Comparison of ENCODE assay signal across 1 cellular context in genomic region chr19:29605653-29606419, GRCh38.
TF ChIP-seq lines count a peak whose summit lies in the region.

TSS of gene POP4 (plus strand) at chr19:29606283. CDS start at chr19:29606319, 36 bp downstream.

TF ChIP-seq in HepG2, 621 proteins besides CTCF, POLR2A, EP300 and RAD21 (continued from another document and continues in another):
- TF ChIP-seq ZNF460 (CRISPR knock-in tag; IDR thresholded peaks at IDR 0.05; ENCODE audit: borderline replicate concordance), result no peak
- TF ChIP-seq FOXJ3 (CRISPR knock-in tag; IDR thresholded peaks at IDR 0.05; ENCODE audit: borderline replicate concordance), result no peak
- no peak for TF ChIP-seq ZNF326 (CRISPR knock-in tag; IDR thresholded peaks at IDR 0.05; ENCODE audit: borderline replicate concordance)
- TF ChIP-seq, protein P1, sequence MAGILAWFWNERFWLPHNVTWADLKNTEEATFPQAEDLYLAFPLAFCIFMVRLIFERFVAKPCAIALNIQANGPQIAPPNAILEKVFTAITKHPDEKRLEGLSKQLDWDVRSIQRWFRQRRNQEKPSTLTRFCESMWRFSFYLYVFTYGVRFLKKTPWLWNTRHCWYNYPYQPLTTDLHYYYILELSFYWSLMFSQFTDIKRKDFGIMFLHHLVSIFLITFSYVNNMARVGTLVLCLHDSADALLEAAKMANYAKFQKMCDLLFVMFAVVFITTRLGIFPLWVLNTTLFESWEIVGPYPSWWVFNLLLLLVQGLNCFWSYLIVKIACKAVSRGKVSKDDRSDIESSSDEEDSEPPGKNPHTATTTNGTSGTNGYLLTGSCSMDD (CRISPR knock-in tag; IDR thresholded peaks at IDR 0.05), result no peak
- TF ChIP-seq CCDC6 (CRISPR knock-in tag; IDR thresholded peaks at IDR 0.05), result no peak
- no peak for TF ChIP-seq JDP2 (CRISPR knock-in tag; IDR thresholded peaks at IDR 0.05; ENCODE audit: borderline replicate concordance)
- TF ChIP-seq NAIF1 (CRISPR knock-in tag; IDR thresholded peaks at IDR 0.05; ENCODE audit: borderline replicate concordance), result no peak
- TF ChIP-seq KLF6 (CRISPR knock-in tag; IDR thresholded peaks at IDR 0.05), result peak; percentile 52; the same call in 1 of the 2 replicates
- TF ChIP-seq MIER3 (CRISPR knock-in tag; IDR thresholded peaks at IDR 0.05; ENCODE audit: borderline replicate concordance), result peak; percentile 67; the same call in 1 of the 2 replicates
- TF ChIP-seq, protein P2, sequence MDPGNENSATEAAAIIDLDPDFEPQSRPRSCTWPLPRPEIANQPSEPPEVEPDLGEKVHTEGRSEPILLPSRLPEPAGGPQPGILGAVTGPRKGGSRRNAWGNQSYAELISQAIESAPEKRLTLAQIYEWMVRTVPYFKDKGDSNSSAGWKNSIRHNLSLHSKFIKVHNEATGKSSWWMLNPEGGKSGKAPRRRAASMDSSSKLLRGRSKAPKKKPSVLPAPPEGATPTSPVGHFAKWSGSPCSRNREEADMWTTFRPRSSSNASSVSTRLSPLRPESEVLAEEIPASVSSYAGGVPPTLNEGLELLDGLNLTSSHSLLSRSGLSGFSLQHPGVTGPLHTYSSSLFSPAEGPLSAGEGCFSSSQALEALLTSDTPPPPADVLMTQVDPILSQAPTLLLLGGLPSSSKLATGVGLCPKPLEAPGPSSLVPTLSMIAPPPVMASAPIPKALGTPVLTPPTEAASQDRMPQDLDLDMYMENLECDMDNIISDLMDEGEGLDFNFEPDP (CRISPR knock-in tag; conservative IDR thresholded peaks at IDR 0.05), result no peak
- no peak for TF ChIP-seq ATAD3A (CRISPR knock-in tag; IDR thresholded peaks at IDR 0.05)
- TF ChIP-seq, protein P3, sequence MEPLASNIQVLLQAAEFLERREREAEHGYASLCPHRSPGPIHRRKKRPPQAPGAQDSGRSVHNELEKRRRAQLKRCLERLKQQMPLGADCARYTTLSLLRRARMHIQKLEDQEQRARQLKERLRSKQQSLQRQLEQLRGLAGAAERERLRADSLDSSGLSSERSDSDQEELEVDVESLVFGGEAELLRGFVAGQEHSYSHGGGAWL (CRISPR knock-in tag; IDR thresholded peaks at IDR 0.05), result 0 out of 2 replicates have a peak, but pooled peaks have one; percentile 60
- TF ChIP-seq KDM5A (IDR thresholded peaks at IDR 0.05; ENCODE audit: borderline replicate concordance, low read length), result peak; percentile 99; the same call in 1 of the 2 replicates
- TF ChIP-seq ZNF878 (CRISPR knock-in tag; IDR thresholded peaks at IDR 0.05), result no peak
- 0 out of 2 replicates have a peak, but pooled peaks have one; percentile 58 for TF ChIP-seq ZNF451 (CRISPR knock-in tag; IDR thresholded peaks at IDR 0.05)
- TF ChIP-seq FOSL2 (CRISPR knock-in tag; IDR thresholded peaks at IDR 0.05), result peak; percentile 61
- no peak for TF ChIP-seq ZSCAN30 (CRISPR knock-in tag; IDR thresholded peaks at IDR 0.05)
- no peak; the same call in 1 of the 2 replicates for TF ChIP-seq ZNF274 (CRISPR knock-in tag; IDR thresholded peaks at IDR 0.05)
- TF ChIP-seq, protein P4, sequence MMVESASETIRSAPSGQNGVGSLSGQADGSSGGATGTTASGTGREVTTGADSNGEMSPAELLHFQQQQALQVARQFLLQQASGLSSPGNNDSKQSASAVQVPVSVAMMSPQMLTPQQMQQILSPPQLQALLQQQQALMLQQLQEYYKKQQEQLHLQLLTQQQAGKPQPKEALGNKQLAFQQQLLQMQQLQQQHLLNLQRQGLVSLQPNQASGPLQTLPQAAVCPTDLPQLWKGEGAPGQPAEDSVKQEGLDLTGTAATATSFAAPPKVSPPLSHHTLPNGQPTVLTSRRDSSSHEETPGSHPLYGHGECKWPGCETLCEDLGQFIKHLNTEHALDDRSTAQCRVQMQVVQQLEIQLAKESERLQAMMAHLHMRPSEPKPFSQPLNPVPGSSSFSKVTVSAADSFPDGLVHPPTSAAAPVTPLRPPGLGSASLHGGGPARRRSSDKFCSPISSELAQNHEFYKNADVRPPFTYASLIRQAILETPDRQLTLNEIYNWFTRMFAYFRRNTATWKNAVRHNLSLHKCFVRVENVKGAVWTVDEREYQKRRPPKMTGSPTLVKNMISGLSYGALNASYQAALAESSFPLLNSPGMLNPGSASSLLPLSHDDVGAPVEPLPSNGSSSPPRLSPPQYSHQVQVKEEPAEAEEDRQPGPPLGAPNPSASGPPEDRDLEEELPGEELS (CRISPR knock-in tag; IDR thresholded peaks at IDR 0.05), result peak; percentile 45; the same call in 1 of the 2 replicates
- peak; percentile 14 for TF ChIP-seq PCBP2 (optimal IDR thresholded peaks at IDR 0.05; ENCODE audit: low read depth, low read length, poor library complexity, severe bottlenecking)
- TF ChIP-seq CREM (IDR thresholded peaks at IDR 0.05), result peak; percentile 100
- peak; percentile 96 for TF ChIP-seq CREM (CRISPR knock-in tag; IDR thresholded peaks at IDR 0.05)
- TF ChIP-seq KAT8 (CRISPR knock-in tag; IDR thresholded peaks at IDR 0.05), result peak; percentile 100
- peak; percentile 69; the same call in 1 of the 2 replicates for TF ChIP-seq ZNF788 (CRISPR knock-in tag; IDR thresholded peaks at IDR 0.05; ENCODE audit: borderline replicate concordance)
- TF ChIP-seq ZNF335 (CRISPR knock-in tag; IDR thresholded peaks at IDR 0.05), result peak; percentile 73
- peak; percentile 54; the same call in 1 of the 2 replicates for TF ChIP-seq ZNF143 (CRISPR knock-in tag; IDR thresholded peaks at IDR 0.05)
- peak; percentile 49; the same call in 1 of the 2 replicates for TF ChIP-seq MTA1 (CRISPR knock-in tag; IDR thresholded peaks at IDR 0.05; ENCODE audit: borderline replicate concordance)
- TF ChIP-seq WIZ (CRISPR knock-in tag; IDR thresholded peaks at IDR 0.05), result peak; percentile 35; the same call in 1 of the 2 replicates
- TF ChIP-seq KDM3A (CRISPR knock-in tag; IDR thresholded peaks at IDR 0.05; ENCODE audit: low read depth), result peak; percentile 45
- no peak for TF ChIP-seq SUZ12 (IDR thresholded peaks at IDR 0.05; ENCODE audit: low read depth, low read length)
- peak; percentile 98 for TF ChIP-seq POLR2G (IDR thresholded peaks at IDR 0.05; ENCODE audit: low read depth, low read length)
- TF ChIP-seq ZNF207 (IDR thresholded peaks at IDR 0.05; ENCODE audit: borderline replicate concordance), result no peak
- no peak for TF ChIP-seq KDM1A (CRISPR knock-in tag; IDR thresholded peaks at IDR 0.05)
- peak; percentile 51; the same call in 1 of the 2 replicates for TF ChIP-seq ZNF776 (CRISPR knock-in tag; IDR thresholded peaks at IDR 0.05)
- 0 out of 2 replicates have a peak, but pooled peaks have one; percentile 16 for TF ChIP-seq SNAPC2 (CRISPR knock-in tag; IDR thresholded peaks at IDR 0.05)
- 0 out of 2 replicates have a peak, but pooled peaks have one; percentile 52 for TF ChIP-seq TP53 (CRISPR knock-in tag; conservative IDR thresholded peaks at IDR 0.05)
- TF ChIP-seq TGIF2 (CRISPR knock-in tag; IDR thresholded peaks at IDR 0.05), result peak; percentile 52; the same call in 1 of the 2 replicates
- peak; percentile 81 for TF ChIP-seq ZNF230 (CRISPR knock-in tag; IDR thresholded peaks at IDR 0.05)
- TF ChIP-seq FOXK2 (IDR thresholded peaks at IDR 0.05), result no peak
- TF ChIP-seq, protein P5, sequence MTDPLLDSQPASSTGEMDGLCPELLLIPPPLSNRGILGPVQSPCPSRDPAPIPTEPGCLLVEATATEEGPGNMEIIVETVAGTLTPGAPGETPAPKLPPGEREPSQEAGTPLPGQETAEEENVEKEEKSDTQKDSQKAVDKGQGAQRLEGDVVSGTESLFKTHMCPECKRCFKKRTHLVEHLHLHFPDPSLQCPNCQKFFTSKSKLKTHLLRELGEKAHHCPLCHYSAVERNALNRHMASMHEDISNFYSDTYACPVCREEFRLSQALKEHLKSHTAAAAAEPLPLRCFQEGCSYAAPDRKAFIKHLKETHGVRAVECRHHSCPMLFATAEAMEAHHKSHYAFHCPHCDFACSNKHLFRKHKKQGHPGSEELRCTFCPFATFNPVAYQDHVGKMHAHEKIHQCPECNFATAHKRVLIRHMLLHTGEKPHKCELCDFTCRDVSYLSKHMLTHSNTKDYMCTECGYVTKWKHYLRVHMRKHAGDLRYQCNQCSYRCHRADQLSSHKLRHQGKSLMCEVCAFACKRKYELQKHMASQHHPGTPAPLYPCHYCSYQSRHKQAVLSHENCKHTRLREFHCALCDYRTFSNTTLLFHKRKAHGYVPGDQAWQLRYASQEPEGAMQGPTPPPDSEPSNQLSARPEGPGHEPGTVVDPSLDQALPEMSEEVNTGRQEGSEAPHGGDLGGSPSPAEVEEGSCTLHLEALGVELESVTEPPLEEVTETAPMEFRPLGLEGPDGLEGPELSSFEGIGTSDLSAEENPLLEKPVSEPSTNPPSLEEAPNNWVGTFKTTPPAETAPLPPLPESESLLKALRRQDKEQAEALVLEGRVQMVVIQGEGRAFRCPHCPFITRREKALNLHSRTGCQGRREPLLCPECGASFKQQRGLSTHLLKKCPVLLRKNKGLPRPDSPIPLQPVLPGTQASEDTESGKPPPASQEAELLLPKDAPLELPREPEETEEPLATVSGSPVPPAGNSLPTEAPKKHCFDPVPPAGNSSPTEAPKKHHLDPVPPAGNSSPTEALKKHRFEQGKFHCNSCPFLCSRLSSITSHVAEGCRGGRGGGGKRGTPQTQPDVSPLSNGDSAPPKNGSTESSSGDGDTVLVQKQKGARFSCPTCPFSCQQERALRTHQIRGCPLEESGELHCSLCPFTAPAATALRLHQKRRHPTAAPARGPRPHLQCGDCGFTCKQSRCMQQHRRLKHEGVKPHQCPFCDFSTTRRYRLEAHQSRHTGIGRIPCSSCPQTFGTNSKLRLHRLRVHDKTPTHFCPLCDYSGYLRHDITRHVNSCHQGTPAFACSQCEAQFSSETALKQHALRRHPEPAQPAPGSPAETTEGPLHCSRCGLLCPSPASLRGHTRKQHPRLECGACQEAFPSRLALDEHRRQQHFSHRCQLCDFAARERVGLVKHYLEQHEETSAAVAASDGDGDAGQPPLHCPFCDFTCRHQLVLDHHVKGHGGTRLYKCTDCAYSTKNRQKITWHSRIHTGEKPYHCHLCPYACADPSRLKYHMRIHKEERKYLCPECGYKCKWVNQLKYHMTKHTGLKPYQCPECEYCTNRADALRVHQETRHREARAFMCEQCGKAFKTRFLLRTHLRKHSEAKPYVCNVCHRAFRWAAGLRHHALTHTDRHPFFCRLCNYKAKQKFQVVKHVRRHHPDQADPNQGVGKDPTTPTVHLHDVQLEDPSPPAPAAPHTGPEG (CRISPR knock-in tag; IDR thresholded peaks at IDR 0.05), result peak; percentile 39; the same call in 1 of the 2 replicates
- TF ChIP-seq MED1 (CRISPR knock-in tag; IDR thresholded peaks at IDR 0.05), result peak; percentile 71
- peak; percentile 100 for TF ChIP-seq POLR2AphosphoS5 (IDR thresholded peaks at IDR 0.05; ENCODE audit: low read depth, low read length)
- no peak for TF ChIP-seq ZNF232 (CRISPR knock-in tag; IDR thresholded peaks at IDR 0.05; ENCODE audit: borderline replicate concordance)
- TF ChIP-seq TERF1 (CRISPR knock-in tag; IDR thresholded peaks at IDR 0.05), result no peak
- peak; percentile 63 for TF ChIP-seq GABPA (IDR thresholded peaks at IDR 0.05; ENCODE audit: low read depth, low read length)
- peak; percentile 94 for TF ChIP-seq GABPA (CRISPR knock-in tag; IDR thresholded peaks at IDR 0.05; ENCODE audit: low read depth)
- TF ChIP-seq SAFB2 (CRISPR knock-in tag; IDR thresholded peaks at IDR 0.05; ENCODE audit: borderline replicate concordance, low read depth), result peak; percentile 32; the same call in 1 of the 2 replicates
- TF ChIP-seq HES4 (CRISPR knock-in tag; IDR thresholded peaks at IDR 0.05; ENCODE audit: borderline replicate concordance), result peak; percentile 73; the same call in 1 of the 2 replicates
- TF ChIP-seq MZF1 (CRISPR knock-in tag; IDR thresholded peaks at IDR 0.05; ENCODE audit: borderline replicate concordance), result no peak
- TF ChIP-seq MXI1 (IDR thresholded peaks at IDR 0.05; ENCODE audit: borderline replicate concordance, low read depth, low read length), result peak; percentile 75; the same call in 1 of the 3 replicates
- peak; percentile 38; the same call in 1 of the 2 replicates for TF ChIP-seq UBTF (CRISPR knock-in tag; IDR thresholded peaks at IDR 0.05)
- TF ChIP-seq ZFX (CRISPR knock-in tag; IDR thresholded peaks at IDR 0.05; ENCODE audit: low read depth), result peak; percentile 84; the same call in 1 of the 2 replicates
- no peak for TF ChIP-seq ZNF7 (CRISPR knock-in tag; IDR thresholded peaks at IDR 0.05)
- 0 out of 2 replicates have a peak, but pooled peaks have one; percentile 12 for TF ChIP-seq MAZ (IDR thresholded peaks at IDR 0.05; ENCODE audit: borderline replicate concordance, low read depth, low read length)
- TF ChIP-seq MAZ (CRISPR knock-in tag; IDR thresholded peaks at IDR 0.05; ENCODE audit: low read depth), result peak; percentile 59
- peak; percentile 51 for TF ChIP-seq MIXL1 (CRISPR knock-in tag; IDR thresholded peaks at IDR 0.05)
- TF ChIP-seq GATAD1 (CRISPR knock-in tag; IDR thresholded peaks at IDR 0.05), result peak; percentile 99
